1 cellular context compared by ENCODE assay signal in the genomic region with DNA sequence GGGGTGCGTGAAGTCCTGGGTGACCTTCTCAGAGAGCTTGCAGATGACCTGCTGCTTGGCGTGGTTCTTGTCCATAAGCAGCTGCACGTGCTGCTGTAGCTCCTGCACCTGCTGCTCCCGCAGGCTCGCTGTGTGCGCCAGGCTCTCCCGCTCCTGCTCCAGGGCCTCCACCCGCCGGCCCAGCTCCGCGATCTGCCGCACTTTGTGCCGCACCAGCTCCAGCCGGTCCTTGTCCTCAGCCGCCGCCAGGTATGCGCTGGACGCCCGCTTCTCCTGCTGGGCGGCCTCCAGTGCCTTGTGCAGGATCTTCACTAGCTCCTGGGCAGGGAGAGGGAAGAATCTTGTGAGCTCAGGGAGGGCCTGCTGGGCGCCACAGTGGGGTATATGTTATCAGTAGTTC.
TF ChIP-seq lines count a peak whose summit lies in the region.

No MANE protein-coding gene starts in this region.

TF ChIP-seq in H1, 55 proteins besides CTCF, POLR2A, EP300 and RAD21:
- TF ChIP-seq KDM1A (IDR thresholded peaks at IDR 0.05; ENCODE audit: borderline replicate concordance, low read length) (no peak), BCL11A (IDR thresholded peaks at IDR 0.05; ENCODE audit: low read depth in 2 of 2, low read length in 2 of 2) (no peak), SP2 (IDR thresholded peaks at IDR 0.05; ENCODE audit: low read length) (no peak), TEAD4 (IDR thresholded peaks at IDR 0.05; ENCODE audit: low read depth, low read length) (no peak), SAP30 (IDR thresholded peaks at IDR 0.05; ENCODE audit: insufficient read depth, insufficient replicate concordance, low read length) (no peak), PHF8 (conservative IDR thresholded peaks at IDR 0.05; ENCODE audit: low read depth, low read length) (no peak), TAF1 (IDR thresholded peaks at IDR 0.05; ENCODE audit: low read depth, low read length) (no peak), KDM5A (IDR thresholded peaks at IDR 0.05; ENCODE audit: low read length) (no peak), TAF7 (optimal IDR thresholded peaks at IDR 0.05; ENCODE audit: borderline replicate concordance, low read depth, low read length) (no peak), FOSL1 (IDR thresholded peaks at IDR 0.05; ENCODE audit: insufficient read depth, low read depth, low read length) (no peak), SIRT6 (IDR thresholded peaks at IDR 0.05; ENCODE audit: low read length) (no peak), SP1 (IDR thresholded peaks at IDR 0.05; ENCODE audit: low read depth, low read length) (no peak), JUN (IDR thresholded peaks at IDR 0.05; ENCODE audit: low read depth, low read length) (no peak), SP4 (IDR thresholded peaks at IDR 0.05; ENCODE audit: low read length) (no peak), CREB1 (IDR thresholded peaks at IDR 0.05) (no peak), SIX5 (IDR thresholded peaks at IDR 0.05; ENCODE audit: low read depth, low read length) (no peak), KDM4A (IDR thresholded peaks at IDR 0.05; ENCODE audit: low read depth, low read length, severe bottlenecking) (no peak)
- TF ChIP-seq, protein P1, sequence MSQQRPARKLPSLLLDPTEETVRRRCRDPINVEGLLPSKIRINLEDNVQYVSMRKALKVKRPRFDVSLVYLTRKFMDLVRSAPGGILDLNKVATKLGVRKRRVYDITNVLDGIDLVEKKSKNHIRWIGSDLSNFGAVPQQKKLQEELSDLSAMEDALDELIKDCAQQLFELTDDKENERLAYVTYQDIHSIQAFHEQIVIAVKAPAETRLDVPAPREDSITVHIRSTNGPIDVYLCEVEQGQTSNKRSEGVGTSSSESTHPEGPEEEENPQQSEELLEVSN (IDR thresholded peaks at IDR 0.05): no peak
- TF ChIP-seq, protein P2, sequence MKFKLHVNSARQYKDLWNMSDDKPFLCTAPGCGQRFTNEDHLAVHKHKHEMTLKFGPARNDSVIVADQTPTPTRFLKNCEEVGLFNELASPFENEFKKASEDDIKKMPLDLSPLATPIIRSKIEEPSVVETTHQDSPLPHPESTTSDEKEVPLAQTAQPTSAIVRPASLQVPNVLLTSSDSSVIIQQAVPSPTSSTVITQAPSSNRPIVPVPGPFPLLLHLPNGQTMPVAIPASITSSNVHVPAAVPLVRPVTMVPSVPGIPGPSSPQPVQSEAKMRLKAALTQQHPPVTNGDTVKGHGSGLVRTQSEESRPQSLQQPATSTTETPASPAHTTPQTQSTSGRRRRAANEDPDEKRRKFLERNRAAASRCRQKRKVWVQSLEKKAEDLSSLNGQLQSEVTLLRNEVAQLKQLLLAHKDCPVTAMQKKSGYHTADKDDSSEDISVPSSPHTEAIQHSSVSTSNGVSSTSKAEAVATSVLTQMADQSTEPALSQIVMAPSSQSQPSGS (IDR thresholded peaks at IDR 0.05; ENCODE audit: low read length): no peak
- TF ChIP-seq, protein P3, sequence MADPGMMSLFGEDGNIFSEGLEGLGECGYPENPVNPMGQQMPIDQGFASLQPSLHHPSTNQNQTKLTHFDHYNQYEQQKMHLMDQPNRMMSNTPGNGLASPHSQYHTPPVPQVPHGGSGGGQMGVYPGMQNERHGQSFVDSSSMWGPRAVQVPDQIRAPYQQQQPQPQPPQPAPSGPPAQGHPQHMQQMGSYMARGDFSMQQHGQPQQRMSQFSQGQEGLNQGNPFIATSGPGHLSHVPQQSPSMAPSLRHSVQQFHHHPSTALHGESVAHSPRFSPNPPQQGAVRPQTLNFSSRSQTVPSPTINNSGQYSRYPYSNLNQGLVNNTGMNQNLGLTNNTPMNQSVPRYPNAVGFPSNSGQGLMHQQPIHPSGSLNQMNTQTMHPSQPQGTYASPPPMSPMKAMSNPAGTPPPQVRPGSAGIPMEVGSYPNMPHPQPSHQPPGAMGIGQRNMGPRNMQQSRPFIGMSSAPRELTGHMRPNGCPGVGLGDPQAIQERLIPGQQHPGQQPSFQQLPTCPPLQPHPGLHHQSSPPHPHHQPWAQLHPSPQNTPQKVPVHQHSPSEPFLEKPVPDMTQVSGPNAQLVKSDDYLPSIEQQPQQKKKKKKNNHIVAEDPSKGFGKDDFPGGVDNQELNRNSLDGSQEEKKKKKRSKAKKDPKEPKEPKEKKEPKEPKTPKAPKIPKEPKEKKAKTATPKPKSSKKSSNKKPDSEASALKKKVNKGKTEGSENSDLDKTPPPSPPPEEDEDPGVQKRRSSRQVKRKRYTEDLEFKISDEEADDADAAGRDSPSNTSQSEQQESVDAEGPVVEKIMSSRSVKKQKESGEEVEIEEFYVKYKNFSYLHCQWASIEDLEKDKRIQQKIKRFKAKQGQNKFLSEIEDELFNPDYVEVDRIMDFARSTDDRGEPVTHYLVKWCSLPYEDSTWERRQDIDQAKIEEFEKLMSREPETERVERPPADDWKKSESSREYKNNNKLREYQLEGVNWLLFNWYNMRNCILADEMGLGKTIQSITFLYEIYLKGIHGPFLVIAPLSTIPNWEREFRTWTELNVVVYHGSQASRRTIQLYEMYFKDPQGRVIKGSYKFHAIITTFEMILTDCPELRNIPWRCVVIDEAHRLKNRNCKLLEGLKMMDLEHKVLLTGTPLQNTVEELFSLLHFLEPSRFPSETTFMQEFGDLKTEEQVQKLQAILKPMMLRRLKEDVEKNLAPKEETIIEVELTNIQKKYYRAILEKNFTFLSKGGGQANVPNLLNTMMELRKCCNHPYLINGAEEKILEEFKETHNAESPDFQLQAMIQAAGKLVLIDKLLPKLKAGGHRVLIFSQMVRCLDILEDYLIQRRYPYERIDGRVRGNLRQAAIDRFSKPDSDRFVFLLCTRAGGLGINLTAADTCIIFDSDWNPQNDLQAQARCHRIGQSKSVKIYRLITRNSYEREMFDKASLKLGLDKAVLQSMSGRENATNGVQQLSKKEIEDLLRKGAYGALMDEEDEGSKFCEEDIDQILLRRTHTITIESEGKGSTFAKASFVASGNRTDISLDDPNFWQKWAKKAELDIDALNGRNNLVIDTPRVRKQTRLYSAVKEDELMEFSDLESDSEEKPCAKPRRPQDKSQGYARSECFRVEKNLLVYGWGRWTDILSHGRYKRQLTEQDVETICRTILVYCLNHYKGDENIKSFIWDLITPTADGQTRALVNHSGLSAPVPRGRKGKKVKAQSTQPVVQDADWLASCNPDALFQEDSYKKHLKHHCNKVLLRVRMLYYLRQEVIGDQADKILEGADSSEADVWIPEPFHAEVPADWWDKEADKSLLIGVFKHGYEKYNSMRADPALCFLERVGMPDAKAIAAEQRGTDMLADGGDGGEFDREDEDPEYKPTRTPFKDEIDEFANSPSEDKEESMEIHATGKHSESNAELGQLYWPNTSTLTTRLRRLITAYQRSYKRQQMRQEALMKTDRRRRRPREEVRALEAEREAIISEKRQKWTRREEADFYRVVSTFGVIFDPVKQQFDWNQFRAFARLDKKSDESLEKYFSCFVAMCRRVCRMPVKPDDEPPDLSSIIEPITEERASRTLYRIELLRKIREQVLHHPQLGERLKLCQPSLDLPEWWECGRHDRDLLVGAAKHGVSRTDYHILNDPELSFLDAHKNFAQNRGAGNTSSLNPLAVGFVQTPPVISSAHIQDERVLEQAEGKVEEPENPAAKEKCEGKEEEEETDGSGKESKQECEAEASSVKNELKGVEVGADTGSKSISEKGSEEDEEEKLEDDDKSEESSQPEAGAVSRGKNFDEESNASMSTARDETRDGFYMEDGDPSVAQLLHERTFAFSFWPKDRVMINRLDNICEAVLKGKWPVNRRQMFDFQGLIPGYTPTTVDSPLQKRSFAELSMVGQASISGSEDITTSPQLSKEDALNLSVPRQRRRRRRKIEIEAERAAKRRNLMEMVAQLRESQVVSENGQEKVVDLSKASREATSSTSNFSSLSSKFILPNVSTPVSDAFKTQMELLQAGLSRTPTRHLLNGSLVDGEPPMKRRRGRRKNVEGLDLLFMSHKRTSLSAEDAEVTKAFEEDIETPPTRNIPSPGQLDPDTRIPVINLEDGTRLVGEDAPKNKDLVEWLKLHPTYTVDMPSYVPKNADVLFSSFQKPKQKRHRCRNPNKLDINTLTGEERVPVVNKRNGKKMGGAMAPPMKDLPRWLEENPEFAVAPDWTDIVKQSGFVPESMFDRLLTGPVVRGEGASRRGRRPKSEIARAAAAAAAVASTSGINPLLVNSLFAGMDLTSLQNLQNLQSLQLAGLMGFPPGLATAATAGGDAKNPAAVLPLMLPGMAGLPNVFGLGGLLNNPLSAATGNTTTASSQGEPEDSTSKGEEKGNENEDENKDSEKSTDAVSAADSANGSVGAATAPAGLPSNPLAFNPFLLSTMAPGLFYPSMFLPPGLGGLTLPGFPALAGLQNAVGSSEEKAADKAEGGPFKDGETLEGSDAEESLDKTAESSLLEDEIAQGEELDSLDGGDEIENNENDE (IDR thresholded peaks at IDR 0.05; ENCODE audit: insufficient replicate concordance, low read length): no peak
TF ChIP-seq in H1: peak in this region for 0.
